20 cellular contexts compared by ENCODE assay signal in genomic region chr20:47669489-47669888, GRCh38.
DNase-seq lines count a peak whose midpoint lies in the region; ATAC-seq, FAIRE-seq and TF ChIP-seq lines count a peak whose summit lies in the region.
"Had no signal": no experiment of that assay in that cellular context is flagged by ENCODE, and none has a peak within 500 bp of the region (broad histone marks: within the 10 kb centered on the region; RNA-seq: fewer than 3 reads in every experiment).

No MANE protein-coding gene starts in this region.

- H3K79me2 ChIP-seq in HepG2 (ENCODE audit: insufficient read depth, low read length) (no peaks in the 10 kb centered on the region), osteoblast (ENCODE audit: insufficient read depth, low read length) (no peaks in the 10 kb centered on the region)

- peaks cover 7% of the 10 kb centered on the region for H3K4me1 Mint-ChIP-seq in T-helper 17 cell

- no peak overlapping the region for H3K9ac ChIP-seq in HepG2 (ENCODE audit: insufficient read depth, low read depth, low read length)

- 0 out of 5 replicates have a peak, but pooled peaks cover 0 to 2% of the 10 kb centered on the region in 2 experiments for H3K36me3 ChIP-seq in HepG2 (replicated peaks in 1 of 2; ENCODE audit: control insufficient read depth in 1 of 2, insufficient read depth in 2 of 2, low read length in 2 of 2)
- H3K36me3 ChIP-seq in right lobe of liver: no peaks in the 10 kb centered on the region
- H3K36me3 ChIP-seq in osteoblast (ENCODE audit: insufficient read depth, low read length): no peaks in the 10 kb centered on the region
- H3K36me3 ChIP-seq: MG63 had no signal

- no peak for DNase-seq in HepG2 (ENCODE audit: low spot score)
- no peak for DNase-seq in right lobe of liver
- no peak for DNase-seq in T-helper 17 cell
- DNase-seq in osteoblast (ENCODE audit: insufficient read length, low spot score, missing footprints): peak; percentile 89
- DNase-seq in stimulated activated CD8-positive, alpha-beta memory T cell treated with anti-CD3 and anti-CD28 coated beads, Interleukin-4, amount 100 ng/mL, for 48 hours: no peak
- DNase-seq in KG1 (lab: John Stamatoyannopoulos, UW): no peak
- DNase-seq: BE2C, EL, GF-D8, MG63, NCI-H1417, NCI-H187, NCI-H446 treated with DMSO at 0.1 percent for 48 hours, NCI-H526 treated with DMSO at 0.1 percent for 48 hours, OCI-M1, Right ventricle myocardium superior had no signal

- CTCF ChIA-PET in HepG2 (lab: Yijun Ruan, JAX; ENCODE audit: low intra/inter-chr PET ratio, low total read pairs): no interaction called here

- TF ChIP-seq RAD21 in HepG2 (CRISPR knock-in tag; IDR thresholded peaks at IDR 0.05): no peak

- no peaks in the 10 kb centered on the region for H3K9me3 ChIP-seq in HepG2 (ENCODE audit: low read length)
- no peaks in the 10 kb centered on the region for H3K9me3 ChIP-seq in right lobe of liver
- no peaks in the 10 kb centered on the region for H3K9me3 ChIP-seq in T-helper 17 cell (ENCODE audit: control insufficient read depth, low read length, poor library complexity, severe bottlenecking)
- H3K9me3 ChIP-seq in osteoblast (ENCODE audit: low read depth, low read length): no peaks in the 10 kb centered on the region
- H3K9me3 ChIP-seq: BE2C, MG63 had no signal

- TF ChIP-seq EP300 in HepG2 (IDR thresholded peaks at IDR 0.05; ENCODE audit: low read depth in 2 of 2, low read length in 2 of 2) (no peak), HepG2 (CRISPR knock-in tag; IDR thresholded peaks at IDR 0.05; ENCODE audit: borderline replicate concordance) (no peak)

- H3K27me3 ChIP-seq in HepG2 (ENCODE audit: control insufficient read depth in 1 of 2, insufficient read depth in 2 of 2, low read length in 2 of 2): no peaks in the 10 kb centered on the region
- H3K27me3 ChIP-seq in right lobe of liver: no peaks in the 10 kb centered on the region
- no peaks in the 10 kb centered on the region for H3K27me3 ChIP-seq in osteoblast (ENCODE audit: insufficient read depth, low read length)
- H3K27me3 ChIP-seq: BE2C, MG63 had no signal

- H3K4me1 ChIP-seq in HepG2 (ENCODE audit: insufficient read depth, low read length) (peaks cover 7% of the 10 kb centered on the region; the same call in 1 of the 2 replicates), right lobe of liver (no peaks in the 10 kb centered on the region), osteoblast (ENCODE audit: insufficient read depth, low read length) (no peaks in the 10 kb centered on the region)
- H3K4me1 ChIP-seq: BE2C had no signal

- 82% methylated on average over 4 of the region's 4 CpGs for WGBS in HepG2 (ENCODE audit: low lambda C conversion rate)
- WGBS in right lobe of liver (ENCODE audit: insufficient coverage, low coverage, low lambda C conversion rate, missing lambda C conversion rate): 67% methylated on average over 3 of the region's 4 CpGs

- no peak for FAIRE-seq in HepG2 (lab: Jason Lieb, UNC)
- FAIRE-seq: H1, RCC 7860 had no signal

- H3K27ac ChIP-seq in HepG2 (ENCODE audit: extremely low read length, insufficient read depth, low read length): no peak overlapping the region
- H3K27ac ChIP-seq in right lobe of liver: no peak overlapping the region
- no peak overlapping the region for H3K27ac ChIP-seq in osteoblast (ENCODE audit: low read depth, low read length)

- in situ Hi-C loops in HepG2 (cut with HindIII; ENCODE audit: extremely low pct_ligation_motif_present, low pct_unique_long_range_greater_than_20kb): no loop called here

- H4K20me1 ChIP-seq in HepG2 (ENCODE audit: insufficient read depth, low read length) (no peaks in the 10 kb centered on the region), osteoblast (ENCODE audit: insufficient read depth, low read length) (peaks cover 2% of the 10 kb centered on the region)

- TF ChIP-seq CTCF in HepG2 (CRISPR knock-in tag; IDR thresholded peaks at IDR 0.05): no peak
- no peak for TF ChIP-seq CTCF in right lobe of liver (IDR thresholded peaks at IDR 0.05)
- TF ChIP-seq CTCF in osteoblast (IDR thresholded peaks at IDR 0.05; ENCODE audit: extremely low read depth, low read depth, low read length): no peak

- POLR2A ChIA-PET in HepG2 (lab: Yijun Ruan, JAX): no interaction called here

- H3K27me3 Mint-ChIP-seq in T-helper 17 cell: peaks cover 4% of the 10 kb centered on the region

- H3K36me3 Mint-ChIP-seq in T-helper 17 cell (ENCODE audit: low read depth): no peaks in the 10 kb centered on the region

- no peak overlapping the region for H3K4me2 ChIP-seq in HepG2 (ENCODE audit: low read depth, low read length)
- H3K4me2 ChIP-seq in osteoblast (ENCODE audit: insufficient read depth, low read length): no peak overlapping the region

- H2AFZ ChIP-seq in HepG2 (ENCODE audit: low read length): no peak overlapping the region
- no peak overlapping the region for H2AFZ ChIP-seq in osteoblast (ENCODE audit: low read length)

- intact Hi-C loops in HepG2 (cut with micrococcal nuclease; ENCODE audit: unreplicated experiment) (no loop called here), right lobe of liver (cut with DNase I) (loop anchor here in 1 of 2 donors (5.0 kb wide), 1 partner anchor 958 kb away; no protein-coding TSS in a partner anchor)

- H3K4me3 ChIP-seq in HepG2 (replicated peaks in 1 of 3; ENCODE audit: insufficient read depth in 1 of 3, low read depth in 2 of 3, low read length in 3 of 3) (no peak overlapping the region), right lobe of liver (no peak overlapping the region), osteoblast (ENCODE audit: insufficient read depth, low read length) (no peak overlapping the region)
- H3K4me3 ChIP-seq: MG63 had no signal

- peak; percentile 1; the same call in 1 of the 3 replicates for ATAC-seq in HepG2
- no peak for ATAC-seq in right lobe of liver
- ATAC-seq in T-helper 17 cell: no peak
- ATAC-seq in GM18505 (IDR thresholded peaks at IDR 0.05; ENCODE audit: unreplicated experiment): no peak
- ATAC-seq: HCT116 had no signal

- H3K4me3 Mint-ChIP-seq in T-helper 17 cell: no peak overlapping the region

- peak overlapping the region; percentile 39 for H3K27ac Mint-ChIP-seq in T-helper 17 cell

- BruUV-seq in HepG2 (replicated peaks; lab: Mats Ljungman, UMichigan): no TSS peak

- TF ChIP-seq POLR2A in HepG2 (IDR thresholded peaks at IDR 0.05; ENCODE audit: insufficient read depth in 1 of 2, low read depth in 2 of 2, low read length in 2 of 2) (no peak), right lobe of liver (IDR thresholded peaks at IDR 0.05) (no peak), GM18505 (IDR thresholded peaks at IDR 0.05; ENCODE audit: borderline replicate concordance, extremely low read depth, insufficient read depth, insufficient read length) (no peak)

TF ChIP-seq in HepG2, 621 proteins besides CTCF, POLR2A, EP300 and RAD21 (continues in another document):
- TF ChIP-seq E2F1 (CRISPR knock-in tag; IDR thresholded peaks at IDR 0.05) (no peak), ZNF749 (CRISPR knock-in tag; IDR thresholded peaks at IDR 0.05; ENCODE audit: borderline replicate concordance) (no peak), ZBTB3 (CRISPR knock-in tag; IDR thresholded peaks at IDR 0.05; ENCODE audit: borderline replicate concordance, low read depth) (no peak), MZF1 (CRISPR knock-in tag; IDR thresholded peaks at IDR 0.05; ENCODE audit: borderline replicate concordance) (no peak), ZNF747 (CRISPR knock-in tag; IDR thresholded peaks at IDR 0.05; ENCODE audit: borderline replicate concordance) (no peak), PRMT3 (CRISPR knock-in tag; IDR thresholded peaks at IDR 0.05; ENCODE audit: borderline replicate concordance, low read depth) (no peak)
